Comparison of ENCODE assay signal across 22 cellular contexts in genomic region chr10:109778993-109779392, GRCh38.
A peak's percentile ranks its signal among the peaks of the same experiment; 100 is the strongest.
DNase-seq lines count a peak whose midpoint lies in the region; ATAC-seq and TF ChIP-seq lines count a peak whose summit lies in the region.
"Had no signal": no experiment of that assay in that cellular context is flagged by ENCODE, and none has a peak within 500 bp of the region (broad histone marks: within the 10 kb centered on the region; RNA-seq: fewer than 3 reads in every experiment).

No MANE protein-coding gene starts in this region.

- no peaks in the 10 kb centered on the region for H3K36me3 ChIP-seq in GM23338 (ENCODE audit: insufficient read depth)
- no peaks in the 10 kb centered on the region for H3K36me3 ChIP-seq in endodermal cell (ENCODE audit: control insufficient read depth, insufficient read depth, low read length)
- H3K36me3 ChIP-seq: BLaER1 treated with 17β-estradiol and CSF1 and Interleukin-3, amounts not matched to agents 10 nM and 100 nM had no signal

- WGBS in endodermal cell (ENCODE audit: insufficient coverage in 1 of 2, insufficient read length in 1 of 2), 2 experiments = 96% methylated on average over 4 of the region's 4 CpGs; no CpG with 5 or more reads in 1 of the 2 experiments

- H3K27ac ChIP-seq in GM23338 (ENCODE audit: low read depth) (no peak overlapping the region), endodermal cell (ENCODE audit: low read depth, low read length) (no peak overlapping the region)
- H3K27ac ChIP-seq: 22Rv1; A549; BLaER1 treated with 17β-estradiol and CSF1 and Interleukin-3, amounts not matched to agents 10 nM and 100 nM; C4-2B had no signal

- no peaks in the 10 kb centered on the region for H4K20me1 ChIP-seq in GM23338 (replicated peaks; ENCODE audit: insufficient read depth)
- H4K20me1 ChIP-seq: BLaER1 treated with 17β-estradiol and CSF1 and Interleukin-3, amounts not matched to agents 10 nM and 100 nM had no signal

- no peak overlapping the region for H3K9ac ChIP-seq in endodermal cell (ENCODE audit: extremely low read depth, low read length, poor library complexity, severe bottlenecking)
- H3K9ac ChIP-seq: BLaER1 treated with 17β-estradiol and CSF1 and Interleukin-3, amounts not matched to agents 10 nM and 100 nM had no signal

- H3K9me3 Mint-ChIP-seq in GM23338 = no peaks in the 10 kb centered on the region
- H3K9me3 Mint-ChIP-seq in endodermal cell = no peaks in the 10 kb centered on the region
- H3K9me3 Mint-ChIP-seq in stimulated activated effector memory CD8-positive, alpha-beta T cell treated with anti-CD3 and anti-CD28 coated beads, Interleukin-12 subunit alpha, Interleukin-12 subunit beta, amount 100 ng/mL, for 72 hours = no peaks in the 10 kb centered on the region
- H3K9me3 Mint-ChIP-seq in stimulated activated memory B cell treated with anti-CD40 and anti-IgM and Interleukin-4, amounts not matched to agents 10 μg/mL and 1 μg/mL and 100 μg/mL, for 72 hours = no peaks in the 10 kb centered on the region
- H3K9me3 Mint-ChIP-seq: CD8-positive, alpha-beta memory T cell had no signal

- H3K4me1 ChIP-seq in GM23338 (ENCODE audit: insufficient read depth) = peaks cover 23% of the 10 kb centered on the region
- H3K4me1 ChIP-seq in endodermal cell (ENCODE audit: control insufficient read depth, insufficient read depth, low read length) = no peaks in the 10 kb centered on the region
- H3K4me1 ChIP-seq: A549; BLaER1 treated with 17β-estradiol and CSF1 and Interleukin-3, amounts not matched to agents 10 nM and 100 nM had no signal

- H3K27me3 ChIP-seq in GM23338 (ENCODE audit: insufficient read depth) (no peaks in the 10 kb centered on the region), endodermal cell (ENCODE audit: control insufficient read depth, insufficient read depth, low read length, poor library complexity, severe bottlenecking) (no peaks in the 10 kb centered on the region)
- H3K27me3 ChIP-seq: BLaER1 treated with 17β-estradiol and CSF1 and Interleukin-3, amounts not matched to agents 10 nM and 100 nM had no signal

- peaks cover 13% of the 10 kb centered on the region for H3K9me2 ChIP-seq in GM23338 (ENCODE audit: insufficient read depth)

- H3K4me1 Mint-ChIP-seq in GM23338 = peaks cover 25% of the 10 kb centered on the region
- H3K4me1 Mint-ChIP-seq in endodermal cell = peaks cover 22% of the 10 kb centered on the region
- H3K4me1 Mint-ChIP-seq in stimulated activated effector memory CD8-positive, alpha-beta T cell treated with anti-CD3 and anti-CD28 coated beads, Interleukin-12 subunit alpha, Interleukin-12 subunit beta, amount 100 ng/mL, for 72 hours = no peaks in the 10 kb centered on the region
- H3K4me1 Mint-ChIP-seq in stimulated activated memory B cell treated with anti-CD40 and anti-IgM and Interleukin-4, amounts not matched to agents 10 μg/mL and 1 μg/mL and 100 μg/mL, for 72 hours = no peaks in the 10 kb centered on the region
- H3K4me1 Mint-ChIP-seq: B cell; CD8-positive, alpha-beta memory T cell had no signal

- no peak for TF ChIP-seq CTCF in GM23338 (conservative IDR thresholded peaks at IDR 0.05; ENCODE audit: low read depth in 2 of 2)
- TF ChIP-seq CTCF in endodermal cell (conservative IDR thresholded peaks at IDR 0.05) = no peak

- H3F3A ChIP-seq in GM23338 (replicated peaks; ENCODE audit: low read depth) = no peaks in the 10 kb centered on the region

- H2AFZ ChIP-seq in GM23338 = 0 out of 2 replicates have a peak overlapping the region, but pooled peaks have one; percentile 20

- peak overlapping the region; percentile 61; the same call in 1 of the 2 replicates for H3K4me2 ChIP-seq in GM23338
- H3K4me2 ChIP-seq: A549; BLaER1 treated with 17β-estradiol and CSF1 and Interleukin-3, amounts not matched to agents 10 nM and 100 nM had no signal

- no peak for ATAC-seq in GM23338
- peak; percentile 12 for ATAC-seq in stimulated activated effector memory CD8-positive, alpha-beta T cell treated with anti-CD3 and anti-CD28 coated beads, Interleukin-12 subunit alpha, Interleukin-12 subunit beta, amount 100 ng/mL, for 72 hours
- ATAC-seq in stimulated activated memory B cell treated with anti-CD40 and anti-IgM and Interleukin-4, amounts not matched to agents 10 μg/mL and 1 μg/mL and 100 μg/mL, for 72 hours = no peak
- ATAC-seq: A549, GM12878 had no signal

- no peaks in the 10 kb centered on the region for H3K9me3 ChIP-seq in endodermal cell (ENCODE audit: control insufficient read depth, low read length)
- H3K9me3 ChIP-seq: A549; BLaER1 treated with 17β-estradiol and CSF1 and Interleukin-3, amounts not matched to agents 10 nM and 100 nM had no signal

- H3K4me3 ChIP-seq in GM23338 = no peak overlapping the region
- H3K4me3 ChIP-seq in endodermal cell (ENCODE audit: low read length) = no peak overlapping the region
- H3K4me3 ChIP-seq: A549; BLaER1 treated with 17β-estradiol and CSF1 and Interleukin-3, amounts not matched to agents 10 nM and 100 nM; GM12878 had no signal

- H3K27me3 Mint-ChIP-seq in GM23338 (ENCODE audit: insufficient read depth, low read depth, poor library complexity) = peaks cover 4% of the 10 kb centered on the region
- H3K27me3 Mint-ChIP-seq in endodermal cell (ENCODE audit: insufficient read depth) = no peaks in the 10 kb centered on the region
- peaks cover 14% of the 10 kb centered on the region for H3K27me3 Mint-ChIP-seq in stimulated activated memory B cell treated with anti-CD40 and anti-IgM and Interleukin-4, amounts not matched to agents 10 μg/mL and 1 μg/mL and 100 μg/mL, for 72 hours

- H3K27ac Mint-ChIP-seq in GM23338 (no peak overlapping the region), endodermal cell (no peak overlapping the region)
- H3K27ac Mint-ChIP-seq in stimulated activated effector memory CD8-positive, alpha-beta T cell treated with anti-CD3 and anti-CD28 coated beads, Interleukin-12 subunit alpha, Interleukin-12 subunit beta, amount 100 ng/mL, for 72 hours = no peak overlapping the region
- no peak overlapping the region for H3K27ac Mint-ChIP-seq in stimulated activated memory B cell treated with anti-CD40 and anti-IgM and Interleukin-4, amounts not matched to agents 10 μg/mL and 1 μg/mL and 100 μg/mL, for 72 hours
- H3K27ac Mint-ChIP-seq: B cell; CD4-positive, alpha-beta memory T cell; CD8-positive, alpha-beta memory T cell had no signal

- no peaks in the 10 kb centered on the region for H3K36me3 Mint-ChIP-seq in GM23338 (ENCODE audit: low read depth)
- H3K36me3 Mint-ChIP-seq in endodermal cell (ENCODE audit: low read depth) = no peaks in the 10 kb centered on the region
- no peaks in the 10 kb centered on the region for H3K36me3 Mint-ChIP-seq in stimulated activated effector memory CD8-positive, alpha-beta T cell treated with anti-CD3 and anti-CD28 coated beads, Interleukin-12 subunit alpha, Interleukin-12 subunit beta, amount 100 ng/mL, for 72 hours
- no peaks in the 10 kb centered on the region for H3K36me3 Mint-ChIP-seq in stimulated activated memory B cell treated with anti-CD40 and anti-IgM and Interleukin-4, amounts not matched to agents 10 μg/mL and 1 μg/mL and 100 μg/mL, for 72 hours
- H3K36me3 Mint-ChIP-seq: CD4-positive, alpha-beta memory T cell; CD8-positive, alpha-beta memory T cell had no signal

- DNase-seq in GM23338 (ENCODE audit: low spot score) (no peak), endodermal cell (peak; percentile 56), NCI-H146 treated with DMSO at 0.1 percent for 48 hours (lab: John Stamatoyannopoulos, UW; ENCODE audit: unreplicated experiment) (no peak)
- no peak for DNase-seq in stimulated activated effector memory CD8-positive, alpha-beta T cell treated with anti-CD3 and anti-CD28 coated beads, Interleukin-12 subunit alpha, Interleukin-12 subunit beta, amount 100 ng/mL, for 72 hours (ENCODE audit: low spot score in 2 of 2)
- DNase-seq: AML-193; CD4-positive, alpha-beta memory T cell; CD8-positive, alpha-beta memory T cell; COR-L47; DMS 273 treated with DMSO at 0.1 percent for 48 hours; DMS153; DMS53; DMS79; DND-41; EL; GDM1 had no signal

- H3K79me2 ChIP-seq in GM23338 (replicated peaks; ENCODE audit: insufficient read depth) = no peaks in the 10 kb centered on the region

- no peak overlapping the region for H3K4me3 Mint-ChIP-seq in GM23338
- H3K4me3 Mint-ChIP-seq in endodermal cell = no peak overlapping the region
- no peak overlapping the region for H3K4me3 Mint-ChIP-seq in stimulated activated effector memory CD8-positive, alpha-beta T cell treated with anti-CD3 and anti-CD28 coated beads, Interleukin-12 subunit alpha, Interleukin-12 subunit beta, amount 100 ng/mL, for 72 hours
- no peak overlapping the region for H3K4me3 Mint-ChIP-seq in stimulated activated memory B cell treated with anti-CD40 and anti-IgM and Interleukin-4, amounts not matched to agents 10 μg/mL and 1 μg/mL and 100 μg/mL, for 72 hours
- H3K4me3 Mint-ChIP-seq: B cell; CD4-positive, alpha-beta memory T cell; CD8-positive, alpha-beta memory T cell had no signal
